ENCODE assay signal across 10 cellular contexts in genomic region chr1:32993215-32993566, GRCh38. TPM values are rescaled to one million over a fixed set of nuclear protein-coding genes. Genes with fewer than 3 reads are reported as not detected.
DNase-seq lines count a peak whose midpoint lies in the region; ATAC-seq and TF ChIP-seq lines count a peak whose summit lies in the region.
"Had no signal": no experiment of that assay in that cellular context is flagged by ENCODE, and none has a peak within 500 bp of the region (broad histone marks: within the 10 kb centered on the region; RNA-seq: fewer than 3 reads in every experiment).

No MANE protein-coding gene starts in this region.

- H3K4me3 Mint-ChIP-seq in activated naive CD8-positive, alpha-beta T cell treated with anti-CD3 and anti-CD28 coated beads for 36 hours: no peak overlapping the region
- H3K4me3 Mint-ChIP-seq in naive B cell: peak overlapping the region; percentile 40 to 89 (median 84)
- H3K4me3 Mint-ChIP-seq in neural progenitor cell: no peak overlapping the region

- peaks cover 13% of the 10 kb centered on the region for H3K4me1 ChIP-seq in neural progenitor cell

- H3K27me3 ChIP-seq in neural progenitor cell: no peaks in the 10 kb centered on the region
- H3K27me3 ChIP-seq: cardiac muscle cell, vagina had no signal

- H3K4me1 Mint-ChIP-seq in activated naive CD8-positive, alpha-beta T cell treated with anti-CD3 and anti-CD28 coated beads for 36 hours: peaks cover 23% of the 10 kb centered on the region
- peaks cover 57 to 69% (median 68%) of the 10 kb centered on the region in 3 donors for H3K4me1 Mint-ChIP-seq in naive B cell
- peaks cover 29% of the 10 kb centered on the region for H3K4me1 Mint-ChIP-seq in neural progenitor cell

- no peak for TF ChIP-seq CTCF in neural progenitor cell (IDR thresholded peaks at IDR 0.05)

- peak; percentile 6 for ATAC-seq in HG03565 (IDR thresholded peaks at IDR 0.05; ENCODE audit: unreplicated experiment)
- peak; percentile 47 to 52 for ATAC-seq in naive B cell (ENCODE audit: low read depth in 2 of 2)

- no peaks in the 10 kb centered on the region for H3K36me3 ChIP-seq in neural progenitor cell
- H3K36me3 ChIP-seq: cardiac muscle cell, vagina had no signal

- H3K79me2 ChIP-seq in neural progenitor cell (ENCODE audit: low read depth): no peaks in the 10 kb centered on the region

- H3K27me3 Mint-ChIP-seq in activated naive CD8-positive, alpha-beta T cell treated with anti-CD3 and anti-CD28 coated beads for 36 hours: no peaks in the 10 kb centered on the region
- H3K27me3 Mint-ChIP-seq in naive B cell: no peaks in the 10 kb centered on the region
- H3K27me3 Mint-ChIP-seq in neural progenitor cell (ENCODE audit: insufficient read depth, low read depth): no peaks in the 10 kb centered on the region

- peaks cover 15% of the 10 kb centered on the region for H3F3A ChIP-seq in neural progenitor cell (ENCODE audit: low read depth)

- no peaks in the 10 kb centered on the region for H3K36me3 Mint-ChIP-seq in activated naive CD8-positive, alpha-beta T cell treated with anti-CD3 and anti-CD28 coated beads for 36 hours
- H3K36me3 Mint-ChIP-seq in naive B cell: no peaks in the 10 kb centered on the region
- no peaks in the 10 kb centered on the region for H3K36me3 Mint-ChIP-seq in neural progenitor cell

- no peak overlapping the region for H3K27ac ChIP-seq in neural progenitor cell
- H3K27ac ChIP-seq: cardiac muscle cell, vagina had no signal

- H3K27ac Mint-ChIP-seq in activated naive CD8-positive, alpha-beta T cell treated with anti-CD3 and anti-CD28 coated beads for 36 hours: peak overlapping the region; percentile 69
- H3K27ac Mint-ChIP-seq in naive B cell (peak overlapping the region; percentile 72 to 99 (median 94)), neural progenitor cell (no peak overlapping the region)

- H2AFZ ChIP-seq in neural progenitor cell (replicated peaks): no peak overlapping the region

- no peaks in the 10 kb centered on the region for H3K9me3 Mint-ChIP-seq in activated naive CD8-positive, alpha-beta T cell treated with anti-CD3 and anti-CD28 coated beads for 36 hours
- H3K9me3 Mint-ChIP-seq in naive B cell (peaks cover 0 to 1% (median 0%) of the 10 kb centered on the region in 7 donors), neural progenitor cell (no peaks in the 10 kb centered on the region)

- no peaks in the 10 kb centered on the region for H4K20me1 ChIP-seq in neural progenitor cell (ENCODE audit: low read depth)

- peak overlapping the region; percentile 6; the same call in 1 of the 2 replicates for H3K4me3 ChIP-seq in GM08714 (ENCODE audit: low read length)
- no peak overlapping the region for H3K4me3 ChIP-seq in neural progenitor cell
- H3K4me3 ChIP-seq: cardiac muscle cell, vagina had no signal

- DNase-seq in activated naive CD8-positive, alpha-beta T cell treated with anti-CD3 and anti-CD28 coated beads for 36 hours: no peak
- DNase-seq in naive B cell: peak; percentile 47
- no peak for DNase-seq in neural progenitor cell (ENCODE audit: low spot score)
- no peak for DNase-seq in AG08396 (ENCODE audit: low spot score)
- DNase-seq in NCI-H146 treated with DMSO at 0.1 percent for 48 hours (lab: John Stamatoyannopoulos, UW; ENCODE audit: unreplicated experiment): no peak
- DNase-seq in A172 (ENCODE audit: low spot score): no peak

- no peaks in the 10 kb centered on the region for H3K9me3 ChIP-seq in neural progenitor cell (ENCODE audit: low read depth)
- H3K9me3 ChIP-seq: vagina had no signal

- no peak overlapping the region for H3K9ac ChIP-seq in neural progenitor cell

- H3K4me2 ChIP-seq in neural progenitor cell: no peak overlapping the region

RNA-seq across cellular contexts. Expression of gene RNF19B, which starts 28.6 kb away (rescaled TPM):
- total RNA-seq in activated naive CD8-positive, alpha-beta T cell treated with anti-CD3 and anti-CD28 coated beads for 36 hours: 10 to 100 TPM in 1 of 2 experiments, 1 to 10 TPM in 1; 8.8 to 10.2 TPM
- polyA plus RNA-seq in naive B cell (ENCODE audit: low read depth in 6 of 6): 1 to 10 TPM; 1.0 to 2.8 (median 1.9) TPM
- 11.5 and 14.2 TPM in 2 replicates for total RNA-seq in neural progenitor cell (ENCODE audit: low replicate concordance)
- total RNA-seq in A172 (2014; rRNA removed; shearing (Covaris generic)): 7.4 and 7.9 TPM in 2 replicates

RNA-seq across cellular contexts. Expression of gene AK2, which starts 43.5 kb away (rescaled TPM):
- 100 to 1,000 TPM; 372 to 389 TPM for total RNA-seq in activated naive CD8-positive, alpha-beta T cell treated with anti-CD3 and anti-CD28 coated beads for 36 hours
- polyA plus RNA-seq in naive B cell (ENCODE audit: low read depth in 6 of 6): 100 to 1,000 TPM; 107 to 151 (median 134) TPM
- total RNA-seq in neural progenitor cell (ENCODE audit: low replicate concordance): 85.5 and 128 TPM in 2 replicates
- total RNA-seq in A172 (2014; rRNA removed; shearing (Covaris generic)): 160 and 171 TPM in 2 replicates

Comparison
In these comparisons a context has a peak if more than half of its experiments do, and no peak if none do; other contexts are left out.
1. H3K4me3 Mint-ChIP-seq: peak in naive B cell (8 of 8); none in activated naive CD8-positive, alpha-beta T cell treated with anti-CD3 and anti-CD28 coated beads for 36 hours (single experiment) and neural progenitor cell (single experiment).